Comparison of ENCODE assay signal across 12 cellular contexts in the genomic region with DNA sequence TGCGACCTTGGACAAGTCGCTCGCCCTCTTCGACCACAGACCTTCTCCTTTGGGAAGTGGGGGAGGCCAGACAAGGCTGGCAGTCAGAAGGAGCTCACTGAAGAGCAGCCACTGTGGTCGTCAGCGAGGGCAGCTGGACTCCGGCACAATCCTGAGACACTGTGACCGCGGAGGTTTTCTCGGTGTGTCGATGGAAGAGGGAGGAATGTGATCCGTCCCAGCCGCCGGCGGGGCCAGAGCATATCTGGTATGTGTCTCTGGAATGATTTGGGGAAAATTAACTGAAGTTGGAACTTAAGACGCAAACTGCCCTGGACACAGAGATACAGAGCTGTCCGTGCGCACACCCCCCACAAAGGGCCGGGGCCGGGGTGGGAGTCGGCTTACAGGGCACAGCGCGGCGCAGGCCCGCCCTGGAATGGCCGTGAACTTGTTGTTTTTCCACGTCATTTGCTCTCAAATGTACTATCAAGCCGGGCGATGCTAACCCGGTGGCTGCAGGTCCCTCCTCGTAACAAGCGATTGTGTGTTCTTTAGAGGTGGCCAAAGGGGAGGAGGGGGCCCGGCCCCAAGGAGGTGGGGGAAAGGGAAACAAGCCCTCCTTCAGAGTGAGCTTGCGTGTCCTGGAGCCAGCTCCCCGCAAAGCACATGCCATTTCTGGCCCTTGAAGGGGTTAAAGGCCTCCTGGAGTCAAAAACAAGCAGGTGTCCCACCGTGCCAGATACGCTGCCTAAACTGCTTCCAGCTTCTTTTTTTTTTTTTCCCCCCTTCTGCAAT. TPM values are rescaled to one million over a fixed set of nuclear protein-coding genes. Genes with fewer than 3 reads are reported as not detected.
DNase-seq lines count a peak whose midpoint lies in the region; ATAC-seq, FAIRE-seq and TF ChIP-seq lines count a peak whose summit lies in the region.
"Had no signal": no experiment of that assay in that cellular context is flagged by ENCODE, and none has a peak within 500 bp of the region (broad histone marks: within the 10 kb centered on the region; RNA-seq: fewer than 3 reads in every experiment).

No MANE protein-coding gene starts in this region.

- ATAC-seq in HepG2 (no peak), right lobe of liver (no peak)

- H3K4me1 ChIP-seq in HepG2 (ENCODE audit: insufficient read depth, low read length): peaks cover 45% of the 10 kb centered on the region
- H3K4me1 ChIP-seq in right lobe of liver: peaks cover 0 to 7% (median 0%) of the 10 kb centered on the region in 4 donors
- peaks cover 31% of the 10 kb centered on the region for H3K4me1 ChIP-seq in vagina
- peaks cover 0 to 12% of the 10 kb centered on the region in 2 experiments; a peak in 1 of 4 replicates for H3K4me1 ChIP-seq in SK-N-SH (ENCODE audit: control insufficient read depth in 1 of 2, insufficient read depth in 2 of 2, low read depth in 1 of 2, low read length in 1 of 2)

- no peak for FAIRE-seq in HepG2 (lab: Jason Lieb, UNC)

- TF ChIP-seq EP300 in HepG2 (IDR thresholded peaks at IDR 0.05; ENCODE audit: low read depth in 2 of 2, low read length in 2 of 2) (no peak), HepG2 (CRISPR knock-in tag; IDR thresholded peaks at IDR 0.05; ENCODE audit: borderline replicate concordance) (no peak), SK-N-SH (IDR thresholded peaks at IDR 0.05; ENCODE audit: borderline replicate concordance in 1 of 2, low read depth in 1 of 2, low read length in 1 of 2) (no peak)

- intact Hi-C loops in HepG2 (cut with micrococcal nuclease; ENCODE audit: unreplicated experiment) (no loop called here), right lobe of liver (cut with DNase I) (loop anchor here in 1 of 2 donors (10.0 kb wide), 1 partner anchor 280 kb away; no protein-coding TSS in a partner anchor), vagina (cut with DNase I) (no loop called here)

- no peaks in the 10 kb centered on the region for H3K9me3 Mint-ChIP-seq in nephron
- H3K9me3 Mint-ChIP-seq: naive B cell had no signal

- H3K9me3 ChIP-seq in HepG2 (ENCODE audit: low read length) (no peaks in the 10 kb centered on the region), right lobe of liver (no peaks in the 10 kb centered on the region), vagina (no peaks in the 10 kb centered on the region), SK-N-SH (no peaks in the 10 kb centered on the region)
- H3K9me3 ChIP-seq: BLaER1 treated with 17β-estradiol and CSF1 and Interleukin-3, amounts not matched to agents 10 nM and 100 nM had no signal

- H3K4me3 ChIP-seq in HepG2 (replicated peaks in 1 of 3; ENCODE audit: insufficient read depth in 1 of 3, low read depth in 2 of 3, low read length in 3 of 3) (no peak overlapping the region; a peak in 1 of 6 replicates), right lobe of liver (no peak overlapping the region), vagina (peak overlapping the region; percentile 30 to 37), SK-N-SH (ENCODE audit: low read depth in 2 of 2, low read length in 1 of 2) (no peak overlapping the region)
- H3K4me3 ChIP-seq: BLaER1 treated with 17β-estradiol and CSF1 and Interleukin-3, amounts not matched to agents 10 nM and 100 nM had no signal

- TF ChIP-seq POLR2A in HepG2 (IDR thresholded peaks at IDR 0.05; ENCODE audit: insufficient read depth in 1 of 2, low read depth in 2 of 2, low read length in 2 of 2) (no peak), right lobe of liver (IDR thresholded peaks at IDR 0.05) (no peak), vagina (IDR thresholded peaks at IDR 0.05) (no peak)

- H3K9ac ChIP-seq in HepG2 (ENCODE audit: insufficient read depth, low read depth, low read length): no peak overlapping the region
- H3K9ac ChIP-seq in SK-N-SH: no peak overlapping the region
- H3K9ac ChIP-seq: BLaER1 treated with 17β-estradiol and CSF1 and Interleukin-3, amounts not matched to agents 10 nM and 100 nM had no signal

- no peak overlapping the region for H3K27ac ChIP-seq in HepG2 (ENCODE audit: extremely low read length, insufficient read depth, low read length)
- no peak overlapping the region for H3K27ac ChIP-seq in right lobe of liver
- peak overlapping the region; percentile 18 for H3K27ac ChIP-seq in vagina
- H3K27ac ChIP-seq in SK-N-SH (ENCODE audit: low read depth in 2 of 2, low read length in 1 of 2): no peak overlapping the region
- H3K27ac ChIP-seq: BLaER1 treated with 17β-estradiol and CSF1 and Interleukin-3, amounts not matched to agents 10 nM and 100 nM had no signal

- BruUV-seq in HepG2 (replicated peaks; lab: Mats Ljungman, UMichigan): no TSS peak

- no peaks in the 10 kb centered on the region for H3K9me2 ChIP-seq in SK-N-SH

- peaks cover 56% of the 10 kb centered on the region for H3K4me1 Mint-ChIP-seq in nephron
- H3K4me1 Mint-ChIP-seq: naive B cell had no signal

- POLR2A ChIA-PET in HepG2 (lab: Yijun Ruan, JAX) (no interaction called here), SK-N-SH (lab: Yijun Ruan, JAX) (interaction anchor here (0.6 to 0.9 kb wide), 2 partner anchors 17 to 892 kb away, joined by 3 to 5 read pairs; no protein-coding TSS in a partner anchor)

- H3K36me3 ChIP-seq in HepG2 (replicated peaks in 1 of 2; ENCODE audit: control insufficient read depth in 1 of 2, insufficient read depth in 2 of 2, low read length in 2 of 2): no peaks in the 10 kb centered on the region
- no peaks in the 10 kb centered on the region for H3K36me3 ChIP-seq in right lobe of liver
- H3K36me3 ChIP-seq in vagina: no peaks in the 10 kb centered on the region
- H3K36me3 ChIP-seq in SK-N-SH (replicated peaks in 1 of 2; ENCODE audit: control insufficient read depth in 1 of 2, insufficient read depth in 2 of 2, low read length in 1 of 2): no peaks in the 10 kb centered on the region
- H3K36me3 ChIP-seq: BLaER1 treated with 17β-estradiol and CSF1 and Interleukin-3, amounts not matched to agents 10 nM and 100 nM had no signal

- H3F3A ChIP-seq in SK-N-SH (replicated peaks; ENCODE audit: insufficient read depth): no peaks in the 10 kb centered on the region

- H4K20me1 ChIP-seq in HepG2 (ENCODE audit: insufficient read depth, low read length) (no peaks in the 10 kb centered on the region), SK-N-SH (ENCODE audit: insufficient read depth) (no peaks in the 10 kb centered on the region)
- H4K20me1 ChIP-seq: BLaER1 treated with 17β-estradiol and CSF1 and Interleukin-3, amounts not matched to agents 10 nM and 100 nM had no signal

- TF ChIP-seq CTCF in HepG2 (CRISPR knock-in tag; IDR thresholded peaks at IDR 0.05) (no peak), right lobe of liver (IDR thresholded peaks at IDR 0.05) (no peak), nephron (IDR thresholded peaks at IDR 0.05; ENCODE audit: unreplicated experiment in 3 of 3) (no peak), vagina (IDR thresholded peaks at IDR 0.05) (no peak), SK-N-SH (IDR thresholded peaks at IDR 0.05) (no peak), GM20000 (IDR thresholded peaks at IDR 0.05; ENCODE audit: extremely low read depth, missing control alignments) (no peak)

- H3K27me3 ChIP-seq in HepG2 (ENCODE audit: control insufficient read depth in 1 of 2, insufficient read depth in 2 of 2, low read length in 2 of 2) (peaks cover 27 to 94% of the 10 kb centered on the region in 2 experiments), right lobe of liver (no peaks in the 10 kb centered on the region), vagina (no peaks in the 10 kb centered on the region), SK-N-SH (ENCODE audit: insufficient read depth) (no peaks in the 10 kb centered on the region; the same call in 1 of the 2 replicates)

- in situ Hi-C loops in HepG2 (cut with HindIII; ENCODE audit: extremely low pct_ligation_motif_present, low pct_unique_long_range_greater_than_20kb): no loop called here

- CTCF ChIA-PET in HepG2 (lab: Yijun Ruan, JAX; ENCODE audit: low intra/inter-chr PET ratio, low total read pairs) (no interaction called here), SK-N-SH (lab: Yijun Ruan, JAX) (interaction anchor here (1.0 to 8.1 kb wide), 7 partner anchors 10 to 122 kb away, joined by 3 to 100 read pairs (median 7); no protein-coding TSS in a partner anchor)

- H3K27me3 Mint-ChIP-seq in nephron (ENCODE audit: low read depth): peaks cover 19% of the 10 kb centered on the region

- H3K79me2 ChIP-seq in HepG2 (ENCODE audit: insufficient read depth, low read length): no peaks in the 10 kb centered on the region
- H3K79me2 ChIP-seq in SK-N-SH (ENCODE audit: insufficient read depth): no peaks in the 10 kb centered on the region

- TF ChIP-seq RAD21 in HepG2 (CRISPR knock-in tag; IDR thresholded peaks at IDR 0.05) (no peak), SK-N-SH (IDR thresholded peaks at IDR 0.05; ENCODE audit: low read length) (no peak)

- WGBS in HepG2 (ENCODE audit: low lambda C conversion rate): 44% methylated on average over 31 of the region's 37 CpGs
- 49% methylated on average over 5 of the region's 37 CpGs for WGBS in right lobe of liver (ENCODE audit: insufficient coverage, low coverage, low lambda C conversion rate, missing lambda C conversion rate)
- WGBS in SK-N-SH (ENCODE audit: low lambda C conversion rate): 83% methylated on average over 35 of the region's 37 CpGs

- H3K4me3 Mint-ChIP-seq in nephron: peak overlapping the region; percentile 48 to 58 (median 56)
- H3K4me3 Mint-ChIP-seq: naive B cell had no signal

- H2AFZ ChIP-seq in HepG2 (ENCODE audit: low read length) (no peak overlapping the region), SK-N-SH (ENCODE audit: low read depth) (no peak overlapping the region)

- DNase-seq in HepG2 (ENCODE audit: low spot score) (no peak), right lobe of liver (no peak), fibroblast of gingiva (ENCODE audit: low read depth) (peak; percentile 11), vagina (ENCODE audit: extremely low spot score in 2 of 2) (no peak), SK-N-SH (no peak), GM20000 (ENCODE audit: low spot score) (no peak), middle frontal gyrus (ENCODE audit: extremely low spot score, low spot score) (no peak)
- DNase-seq: activated CD8-positive, alpha-beta memory T cell treated with anti-CD3 and anti-CD28 coated beads for 24 hours; effector CD4-positive, alpha-beta T cell; naive B cell had no signal

- H3K36me3 Mint-ChIP-seq in nephron (ENCODE audit: low read depth): no peaks in the 10 kb centered on the region
- H3K36me3 Mint-ChIP-seq: naive B cell had no signal

- peak overlapping the region; percentile 87 to 97 (median 92) for H3K27ac Mint-ChIP-seq in nephron
- H3K27ac Mint-ChIP-seq: naive B cell had no signal

- H3K4me2 ChIP-seq in HepG2 (ENCODE audit: low read depth, low read length) (no peak overlapping the region), SK-N-SH (no peak overlapping the region)

RNA-seq across cellular contexts. Expression of a gene that starts 0.4 kb away (rescaled TPM):
- total RNA-seq in HepG2 (2016; rRNA removed; fragmentation: Illumina TruSeq; extraction: Trizol) (not detected in 2 replicates), right lobe of liver (not detected), vagina (0.49 TPM)
- total RNA-seq in HepG2 (2016; cell fraction: cytosol; rRNA removed; fragmentation: Illumina TruSeq; extraction: Trizol; ENCODE audit: low read depth): not detected in 2 replicates
- total RNA-seq in HepG2 (2016; cell fraction: insoluble cytoplasmic fraction; rRNA removed; fragmentation: Illumina TruSeq; extraction: Trizol): 0.02 TPM in 1 of 2 replicates, not detected in the other
- not detected in 2 replicates for total RNA-seq in HepG2 (2016; cell fraction: membrane; rRNA removed; fragmentation: Illumina TruSeq; extraction: Trizol)
- total RNA-seq in HepG2 (2016; cell fraction: nucleus; rRNA removed; fragmentation: Illumina TruSeq; extraction: Trizol): not detected in 2 replicates
- polyA plus RNA-seq in HepG2 (2011; rRNA removed) (not detected in 2 replicates), SK-N-SH (2012; rRNA removed) (not detected in 2 replicates)
- polyA plus RNA-seq in HepG2 (2011; cell fraction: cytosol; rRNA removed): 0.01 TPM in 2 replicates
- polyA plus RNA-seq in HepG2 (2011; cell fraction: nucleus; rRNA removed): 0.06 TPM in 1 of 2 replicates, not detected in the other
- polyA plus RNA-seq in HepG2 (2012): not detected in 2 replicates
- polyA plus RNA-seq in HepG2 (2016; cell fraction: cytosol; fragmentation: Illumina TruSeq; extraction: Trizol; ENCODE audit: low read depth): not detected in 2 replicates
- not detected in 2 replicates for polyA plus RNA-seq in HepG2 (2016; cell fraction: insoluble cytoplasmic fraction; fragmentation: Illumina TruSeq; extraction: Trizol; ENCODE audit: low read depth)
- polyA plus RNA-seq in HepG2 (2016; cell fraction: membrane; fragmentation: Illumina TruSeq; extraction: Trizol; ENCODE audit: low read depth): not detected in 2 replicates
- polyA plus RNA-seq in HepG2 (2016; cell fraction: nucleus; fragmentation: Illumina TruSeq; extraction: Trizol; ENCODE audit: insufficient read depth, low read depth): 0.12 TPM in 1 of 2 replicates, not detected in the other
- not detected in 2 replicates for polyA minus RNA-seq in HepG2 (2011; rRNA and poly(A)+ RNA removed; ENCODE audit: low replicate concordance)
- polyA minus RNA-seq in HepG2 (2011; cell fraction: cytosol; rRNA and poly(A)+ RNA removed): not detected in 2 replicates
- polyA minus RNA-seq in HepG2 (2011; cell fraction: nucleus; rRNA and poly(A)+ RNA removed): not detected in 2 replicates
- under 0.01 TPM in 1 of 2 replicates, not detected in the other for polyA plus RNA-seq in SK-N-SH (2012; cell fraction: cytosol; rRNA removed)
- not detected in 2 replicates for polyA plus RNA-seq in SK-N-SH (2012; cell fraction: nucleus; rRNA removed)

RNA-seq across cellular contexts. Expression of a gene that starts 31.2 kb away (rescaled TPM):
- 19.4 and 21.9 TPM in 2 replicates for total RNA-seq in HepG2 (2016; rRNA removed; fragmentation: Illumina TruSeq; extraction: Trizol)
- total RNA-seq in HepG2 (2016; cell fraction: cytosol; rRNA removed; fragmentation: Illumina TruSeq; extraction: Trizol; ENCODE audit: low read depth): 4.8 and 6.1 TPM in 2 replicates
- 15.4 and 18.3 TPM in 2 replicates for total RNA-seq in HepG2 (2016; cell fraction: insoluble cytoplasmic fraction; rRNA removed; fragmentation: Illumina TruSeq; extraction: Trizol)
- total RNA-seq in HepG2 (2016; cell fraction: membrane; rRNA removed; fragmentation: Illumina TruSeq; extraction: Trizol): 17.3 and 20.5 TPM in 2 replicates
- 32.5 and 39.5 TPM in 2 replicates for total RNA-seq in HepG2 (2016; cell fraction: nucleus; rRNA removed; fragmentation: Illumina TruSeq; extraction: Trizol)
- polyA plus RNA-seq in HepG2 (2011; rRNA removed): 52.5 and 57.7 TPM in 2 replicates
- 34.6 and 53.8 TPM in 2 replicates for polyA plus RNA-seq in HepG2 (2011; cell fraction: cytosol; rRNA removed)
- 22.7 and 27.8 TPM in 2 replicates for polyA plus RNA-seq in HepG2 (2011; cell fraction: nucleus; rRNA removed)
- polyA plus RNA-seq in HepG2 (2012): 77.1 and 86.3 TPM in 2 replicates
- polyA plus RNA-seq in HepG2 (2016; cell fraction: cytosol; fragmentation: Illumina TruSeq; extraction: Trizol; ENCODE audit: low read depth): 11.4 and 11.5 TPM in 2 replicates
- polyA plus RNA-seq in HepG2 (2016; cell fraction: insoluble cytoplasmic fraction; fragmentation: Illumina TruSeq; extraction: Trizol; ENCODE audit: low read depth): 38.0 and 41.3 TPM in 2 replicates
- polyA plus RNA-seq in HepG2 (2016; cell fraction: membrane; fragmentation: Illumina TruSeq; extraction: Trizol; ENCODE audit: low read depth): 23.3 and 26.8 TPM in 2 replicates
- 96.0 and 102 TPM in 2 replicates for polyA plus RNA-seq in HepG2 (2016; cell fraction: nucleus; fragmentation: Illumina TruSeq; extraction: Trizol; ENCODE audit: insufficient read depth, low read depth)
- 82.9 and 106 TPM in 2 replicates for polyA minus RNA-seq in HepG2 (2011; rRNA and poly(A)+ RNA removed; ENCODE audit: low replicate concordance)
- 53.5 and 57.1 TPM in 2 replicates for polyA minus RNA-seq in HepG2 (2011; cell fraction: cytosol; rRNA and poly(A)+ RNA removed)
- polyA minus RNA-seq in HepG2 (2011; cell fraction: nucleus; rRNA and poly(A)+ RNA removed): 28.7 and 29.6 TPM in 2 replicates
- 100 to 1,000 TPM in 3 of 6 experiments, 10 to 100 TPM in 3; 36.2 to 222 (median 82.1) TPM for total RNA-seq in right lobe of liver
- total RNA-seq in vagina: 74.4 TPM
- polyA plus RNA-seq in SK-N-SH (2012; rRNA removed): 19.3 and 21.8 TPM in 2 replicates
- 18.3 and 22.8 TPM in 2 replicates for polyA plus RNA-seq in SK-N-SH (2012; cell fraction: cytosol; rRNA removed)
- polyA plus RNA-seq in SK-N-SH (2012; cell fraction: nucleus; rRNA removed): 14.2 and 22.7 TPM in 2 replicates

Comparison
In these comparisons a context has a peak if more than half of its experiments do, and no peak if none do; other contexts are left out.
1. H3K4me3 ChIP-seq: peak in vagina (2 of 2); none in HepG2 (0 of 3), right lobe of liver (0 of 3) and SK-N-SH (0 of 2).